ENCODE assay signal across 8 cellular contexts in the genomic region with DNA sequence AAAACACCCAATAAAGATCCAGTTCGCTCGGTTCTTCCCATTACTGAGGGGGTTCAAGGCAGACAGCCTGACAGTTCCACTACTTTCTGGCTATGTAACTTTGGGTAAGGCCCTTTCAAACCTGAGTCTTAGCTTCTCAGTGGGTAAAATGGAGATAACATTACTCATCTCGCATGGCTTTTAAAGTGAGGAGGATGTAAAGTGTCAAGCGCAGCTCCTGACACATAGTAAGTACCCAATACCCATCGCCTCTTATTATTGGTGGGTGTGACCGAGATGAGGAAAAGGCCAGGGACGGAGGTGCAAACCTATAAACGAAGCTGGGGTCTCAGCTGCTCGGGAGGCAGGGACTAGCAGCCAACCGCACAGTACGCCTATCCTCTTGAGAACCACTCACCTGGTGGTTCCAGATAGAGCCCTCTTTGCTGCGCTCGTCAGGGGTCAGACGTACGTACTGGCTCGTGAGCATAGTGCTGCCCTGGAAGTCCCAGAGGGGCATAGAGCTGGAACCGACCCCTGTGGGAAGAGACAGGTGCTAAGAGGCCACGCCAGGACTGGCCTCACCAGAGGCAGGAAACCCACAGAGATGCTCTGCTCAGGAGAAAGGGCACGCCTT. TPM values are rescaled to one million over a fixed set of nuclear protein-coding genes. Genes with fewer than 3 reads are reported as not detected.
DNase-seq lines count a peak whose midpoint lies in the region; ATAC-seq and TF ChIP-seq lines count a peak whose summit lies in the region.

No MANE protein-coding gene starts in this region.

- ATAC-seq in HG03139 (IDR thresholded peaks at IDR 0.05; ENCODE audit: unreplicated experiment) (peak; percentile 6), GM19397 (IDR thresholded peaks at IDR 0.05; ENCODE audit: unreplicated experiment) (no peak)

- H3K27ac ChIP-seq in C4-2B (peak overlapping the region; percentile 85), brain microvascular endothelial cell (peak overlapping the region; percentile 97), mesendoderm (ENCODE audit: low read depth, low read length) (no peak overlapping the region)

- peaks cover 36% of the 10 kb centered on the region for H3K79me2 ChIP-seq in mesendoderm (ENCODE audit: control insufficient read depth, insufficient read depth, low read length)

- H3K79me1 ChIP-seq in mesendoderm (ENCODE audit: low read length) = peaks cover 26% of the 10 kb centered on the region

- DNase-seq in brain microvascular endothelial cell (no peak), mesendoderm (peak; percentile 34), cerebellum (ENCODE audit: low spot score) (no peak), NCI-H2081 treated with DMSO at 0.1 percent for 48 hours (lab: John Stamatoyannopoulos, UW) (no peak)
- DNase-seq in activated CD4-positive, CD25-positive, alpha-beta regulatory T cell treated with anti-CD3 and anti-CD28 coated beads, Interleukin-2, amount 50 U/mL, for 72 hours = no peak

- peak overlapping the region; percentile 97 for H2AK5ac ChIP-seq in mesendoderm (ENCODE audit: low read length)

- no peaks in the 10 kb centered on the region for H3K27me3 ChIP-seq in brain microvascular endothelial cell (replicated peaks)
- H3K27me3 ChIP-seq in mesendoderm (ENCODE audit: insufficient read depth, low read length, poor library complexity) = no peaks in the 10 kb centered on the region

- WGBS in mesendoderm (ENCODE audit: extremely low coverage, insufficient coverage, low lambda C conversion rate) = no CpG with 5 or more reads among the region's 19 CpGs

- H3K4ac ChIP-seq in mesendoderm (ENCODE audit: low read depth, low read length) = peak overlapping the region; percentile 28

- peak overlapping the region; percentile 27 for H2BK5ac ChIP-seq in mesendoderm (ENCODE audit: low read length)

- peak overlapping the region; percentile 72 for H4K5ac ChIP-seq in mesendoderm (ENCODE audit: low read length)

- H3K36me3 ChIP-seq in brain microvascular endothelial cell (replicated peaks) = no peaks in the 10 kb centered on the region
- no peaks in the 10 kb centered on the region for H3K36me3 ChIP-seq in mesendoderm (ENCODE audit: control insufficient read depth, insufficient read depth, low read length)

- in situ Hi-C loops in brain microvascular endothelial cell (cut with HindIII; ENCODE audit: low pct_ligation_motif_present, low sequenced_read_pairs) = no loop called here

- H3K4me3 ChIP-seq in brain microvascular endothelial cell (ENCODE audit: low read depth, low read length) (peak overlapping the region; percentile 99), mesendoderm (ENCODE audit: low read length) (peak overlapping the region; percentile 99)

- H3K4me1 ChIP-seq in mesendoderm (ENCODE audit: control insufficient read depth, low read depth, low read length) = peaks cover 4% of the 10 kb centered on the region

- TF ChIP-seq CTCF in C4-2B (conservative IDR thresholded peaks at IDR 0.05) (no peak), brain microvascular endothelial cell (IDR thresholded peaks at IDR 0.05; ENCODE audit: low read depth, low read length, missing control alignments) (no peak)

- no peak overlapping the region for H3K18ac ChIP-seq in mesendoderm (ENCODE audit: low read length)

- H2BK120ac ChIP-seq in mesendoderm (ENCODE audit: low read depth, low read length) = no peak overlapping the region

- peak overlapping the region; percentile 96 for H3K9ac ChIP-seq in mesendoderm (ENCODE audit: low read length)

- H3K56ac ChIP-seq in mesendoderm (ENCODE audit: low read length) = peak overlapping the region; percentile 99

- peak overlapping the region; percentile 98 for H3K4me2 ChIP-seq in mesendoderm (ENCODE audit: low read length)

- no peak overlapping the region for H4K8ac ChIP-seq in mesendoderm (ENCODE audit: low read depth, low read length)

- peak overlapping the region; percentile 74 for H3K23ac ChIP-seq in mesendoderm (ENCODE audit: low read length)

- H2BK15ac ChIP-seq in mesendoderm (replicated peaks; ENCODE audit: low read depth) = no peak overlapping the region

RNA-seq across cellular contexts. Expression of a gene that starts 0.6 kb away (rescaled TPM):
- polyA plus RNA-seq in mesendoderm (2013, experiment 1 of 2) = 179 TPM
- polyA plus RNA-seq in mesendoderm (2013, experiment 2 of 2) = 188 TPM
- 69.0 TPM for total RNA-seq in cerebellum

RNA-seq across cellular contexts. Expression of a gene that starts 6.8 kb away (rescaled TPM):
- polyA plus RNA-seq in mesendoderm (2013, experiment 1 of 2) = 8.6 TPM
- 8.8 TPM for polyA plus RNA-seq in mesendoderm (2013, experiment 2 of 2)
- total RNA-seq in cerebellum = 1.8 TPM

RNA-seq across cellular contexts. Expression of a gene that starts 33.4 kb away (rescaled TPM):
- not detected for polyA plus RNA-seq in mesendoderm (2013, experiment 1 of 2)
- not detected for polyA plus RNA-seq in mesendoderm (2013, experiment 2 of 2)
- not detected for total RNA-seq in cerebellum

RNA-seq across cellular contexts. Expression of a gene that starts 39.2 kb away (rescaled TPM):
- polyA plus RNA-seq in mesendoderm (2013, experiment 1 of 2) = 3.1 TPM
- 2.6 TPM for polyA plus RNA-seq in mesendoderm (2013, experiment 2 of 2)
- 8.6 TPM for total RNA-seq in cerebellum

RNA-seq across cellular contexts. Expression of a gene that starts 47.3 kb away (rescaled TPM):
- 308 TPM for polyA plus RNA-seq in mesendoderm (2013, experiment 1 of 2)
- 317 TPM for polyA plus RNA-seq in mesendoderm (2013, experiment 2 of 2)
- 27.2 TPM for total RNA-seq in cerebellum
